ENCODE assay signal across 17 cellular contexts in the genomic region with DNA sequence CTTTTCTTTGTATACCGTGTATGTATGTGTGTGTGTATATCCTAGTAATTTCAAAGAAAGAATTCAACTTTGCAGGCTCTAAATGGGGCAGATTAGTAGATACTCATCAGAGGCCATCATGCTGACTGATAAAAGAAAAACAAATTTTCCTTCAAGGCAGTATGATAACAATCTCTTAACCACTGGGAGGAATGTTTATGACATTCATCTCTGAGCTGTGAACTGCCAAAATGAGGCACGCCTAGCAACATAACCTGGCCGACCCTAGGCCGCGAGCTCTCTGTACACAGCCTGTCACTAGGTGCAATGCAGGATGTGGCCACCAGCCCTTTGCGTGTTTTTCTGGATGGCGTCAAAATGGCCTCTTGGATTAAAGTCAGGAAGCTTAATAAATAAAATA.
DNase-seq lines count a peak whose midpoint lies in the region; ATAC-seq and TF ChIP-seq lines count a peak whose summit lies in the region.
"Had no signal": no experiment of that assay in that cellular context is flagged by ENCODE, and none has a peak within 500 bp of the region (broad histone marks: within the 10 kb centered on the region; RNA-seq: fewer than 3 reads in every experiment).

No MANE protein-coding gene starts in this region.

- no peaks in the 10 kb centered on the region for H3K36me3 Mint-ChIP-seq in activated naive CD4-positive, alpha-beta T cell treated with anti-CD3 and anti-CD28 coated beads for 36 hours (ENCODE audit: low read depth)
- no peaks in the 10 kb centered on the region for H3K36me3 Mint-ChIP-seq in activated naive CD4-positive, alpha-beta T cell treated with anti-CD3 and anti-CD28 coated beads, Interleukin-2, amount 50 U/mL, for 72 hours

- no peaks in the 10 kb centered on the region for H3K4me1 Mint-ChIP-seq in activated naive CD4-positive, alpha-beta T cell treated with anti-CD3 and anti-CD28 coated beads for 36 hours (ENCODE audit: low read depth)

- no peak overlapping the region for H3K23ac ChIP-seq in trophoblast cell (ENCODE audit: low read length)

- H3K4me3 Mint-ChIP-seq in activated naive CD4-positive, alpha-beta T cell treated with anti-CD3 and anti-CD28 coated beads for 36 hours = no peak overlapping the region
- H3K4me3 Mint-ChIP-seq: dendritic cell treated with granulocyte-macrophage colony-stimulating factor and Interleukin-4, amounts not matched to agents 40 ng/mL and 50 ng/mL, for 4 days had no signal

- H2AK5ac ChIP-seq in trophoblast cell (ENCODE audit: low read length) = no peak overlapping the region

- H4K12ac ChIP-seq in trophoblast cell (ENCODE audit: low read depth, low read length) = no peak overlapping the region

- TF ChIP-seq EP300 in upper lobe of left lung (IDR thresholded peaks at IDR 0.05) = no peak

- no peak overlapping the region for H3K9ac ChIP-seq in trophoblast cell (ENCODE audit: low read length)

- no peak for TF ChIP-seq POLR2A in upper lobe of left lung (IDR thresholded peaks at IDR 0.05)

- H3K14ac ChIP-seq in trophoblast cell (ENCODE audit: low read length) = no peak overlapping the region

- no peak overlapping the region for H3K4ac ChIP-seq in trophoblast cell (ENCODE audit: low read depth, low read length)

- H4K91ac ChIP-seq in trophoblast cell (ENCODE audit: low read depth, low read length) = no peak overlapping the region

- H3K18ac ChIP-seq in trophoblast cell (ENCODE audit: low read length) = no peak overlapping the region

- H2BK120ac ChIP-seq in trophoblast cell (ENCODE audit: insufficient read depth, low read length, poor library complexity) = no peak overlapping the region

- TF ChIP-seq CTCF in upper lobe of left lung (IDR thresholded peaks at IDR 0.05) = peak in 2 of 6 experiments; percentile 9 to 20

- no peak overlapping the region for H3K27ac Mint-ChIP-seq in activated naive CD4-positive, alpha-beta T cell treated with anti-CD3 and anti-CD28 coated beads for 36 hours
- H3K27ac Mint-ChIP-seq in activated naive CD4-positive, alpha-beta T cell treated with anti-CD3 and anti-CD28 coated beads, Interleukin-2, amount 50 U/mL, for 72 hours = no peak overlapping the region
- H3K27ac Mint-ChIP-seq: dendritic cell treated with granulocyte-macrophage colony-stimulating factor and Interleukin-4, amounts not matched to agents 40 ng/mL and 50 ng/mL, for 4 days had no signal

- H2BK5ac ChIP-seq in trophoblast cell (ENCODE audit: low read depth, low read length, poor library complexity) = no peak overlapping the region

- DNase-seq in activated naive CD4-positive, alpha-beta T cell treated with anti-CD3 and anti-CD28 coated beads for 36 hours = peak; percentile 7
- DNase-seq in activated naive CD4-positive, alpha-beta T cell treated with anti-CD3 and anti-CD28 coated beads, Interleukin-2, amount 50 U/mL, for 16 hours = no peak
- DNase-seq in T-helper 2 cell (peak in 3 of 5 experiments; percentile 14 to 87 (median 58)), trophoblast cell (peak; percentile 52 to 66), upper lobe of left lung (no peak), NCI-H187 (lab: John Stamatoyannopoulos, UW) (no peak)
- DNase-seq in activated naive CD4-positive, alpha-beta T cell treated with anti-CD3 and anti-CD28 coated beads, Interleukin-2, amount 50 U/mL, for 72 hours (ENCODE audit: low spot score in 2 of 2) = no peak
- DNase-seq: ACHN, aorta, NCI-H226, PC-3, spleen, SW 1271, tibial artery had no signal

- H3K79me2 ChIP-seq in trophoblast cell (ENCODE audit: control insufficient read depth, insufficient read depth, low read length, poor library complexity) = no peaks in the 10 kb centered on the region

- H3K27ac ChIP-seq in trophoblast cell (ENCODE audit: low read depth, low read length) (no peak overlapping the region), upper lobe of left lung (no peak overlapping the region)
- H3K27ac ChIP-seq: spleen, tibial artery had no signal

- intact Hi-C loops in activated naive CD4-positive, alpha-beta T cell treated with anti-CD3 and anti-CD28 coated beads for 36 hours (cut with micrococcal nuclease) = no loop called here

- CTCF ChIA-PET in activated naive CD4-positive, alpha-beta T cell treated with anti-CD3 and anti-CD28 coated beads for 36 hours (lab: Charles Lee) = no interaction called here

- H3K27me3 ChIP-seq in trophoblast cell (ENCODE audit: insufficient read depth, low read length) (no peaks in the 10 kb centered on the region), upper lobe of left lung (no peaks in the 10 kb centered on the region)
- H3K27me3 ChIP-seq: spleen, tibial artery had no signal

- no CpG with 5 or more reads among the region's 7 CpGs for WGBS in trophoblast cell (ENCODE audit: extremely low coverage, insufficient coverage, insufficient read length)
- WGBS in upper lobe of left lung, 2 donors = 71 to 72% methylated on average over 7 of the region's 7 CpGs

- H3K36me3 ChIP-seq in trophoblast cell (ENCODE audit: control insufficient read depth in 1 of 2, insufficient read depth in 2 of 2, low read length in 2 of 2) (peaks cover 30 to 52% of the 10 kb centered on the region in 2 experiments), upper lobe of left lung (peaks cover 2 to 77% (median 46%) of the 10 kb centered on the region in 4 donors)

- peak; percentile 48 to 58 for ATAC-seq in activated naive CD4-positive, alpha-beta T cell treated with anti-CD3 and anti-CD28 coated beads, Interleukin-2, amount 50 U/mL, for 72 hours
- no peak for ATAC-seq in upper lobe of left lung (ENCODE audit: low FRiP score in 2 of 2)
- ATAC-seq in HG03175 (IDR thresholded peaks at IDR 0.05; ENCODE audit: unreplicated experiment) = no peak
- ATAC-seq: PC-3 had no signal

- no peak overlapping the region for H2BK12ac ChIP-seq in trophoblast cell (ENCODE audit: low read length)

- H3K27me3 Mint-ChIP-seq in activated naive CD4-positive, alpha-beta T cell treated with anti-CD3 and anti-CD28 coated beads for 36 hours (ENCODE audit: low read depth) = no peaks in the 10 kb centered on the region
- H3K27me3 Mint-ChIP-seq: dendritic cell treated with granulocyte-macrophage colony-stimulating factor and Interleukin-4, amounts not matched to agents 40 ng/mL and 50 ng/mL, for 4 days had no signal

- H3K4me1 ChIP-seq in trophoblast cell (ENCODE audit: control insufficient read depth in 1 of 2, insufficient read depth in 2 of 2, low read length in 2 of 2) (peaks cover 0 to 2% of the 10 kb centered on the region in 2 experiments), upper lobe of left lung (no peaks in the 10 kb centered on the region)
- H3K4me1 ChIP-seq: spleen, tibial artery had no signal

- H3K79me1 ChIP-seq in trophoblast cell (ENCODE audit: low read length) = no peaks in the 10 kb centered on the region

- no peak overlapping the region for H2AFZ ChIP-seq in trophoblast cell (ENCODE audit: insufficient read depth, low read length, poor library complexity)

- peaks cover 2% of the 10 kb centered on the region for H3K9me3 Mint-ChIP-seq in activated naive CD4-positive, alpha-beta T cell treated with anti-CD3 and anti-CD28 coated beads for 36 hours
- H3K9me3 Mint-ChIP-seq in activated naive CD4-positive, alpha-beta T cell treated with anti-CD3 and anti-CD28 coated beads, Interleukin-2, amount 50 U/mL, for 72 hours = no peaks in the 10 kb centered on the region

- H4K8ac ChIP-seq in trophoblast cell (ENCODE audit: low read depth, low read length) = no peak overlapping the region

- no peaks in the 10 kb centered on the region for H3K9me3 ChIP-seq in trophoblast cell (ENCODE audit: insufficient read depth, low read depth, low read length)
- H3K9me3 ChIP-seq in upper lobe of left lung = no peaks in the 10 kb centered on the region
- H3K9me3 ChIP-seq: spleen, tibial artery had no signal

- no peak overlapping the region for H3K4me2 ChIP-seq in trophoblast cell (ENCODE audit: low read length)

- no peak overlapping the region for H3K4me3 ChIP-seq in trophoblast cell (ENCODE audit: low read depth, low read length)
- no peak overlapping the region for H3K4me3 ChIP-seq in upper lobe of left lung
- H3K4me3 ChIP-seq: lung, spleen, tibial artery had no signal

Comparison
In these comparisons a context has a peak if more than half of its experiments do, and no peak if none do; other contexts are left out.
1. DNase-seq: peak in activated naive CD4-positive, alpha-beta T cell treated with anti-CD3 and anti-CD28 coated beads for 36 hours (single experiment), T-helper 2 cell (3 of 5) and trophoblast cell (2 of 2); none in activated naive CD4-positive, alpha-beta T cell treated with anti-CD3 and anti-CD28 coated beads, Interleukin-2, amount 50 U/mL, for 16 hours (single experiment), activated naive CD4-positive, alpha-beta T cell treated with anti-CD3 and anti-CD28 coated beads, Interleukin-2, amount 50 U/mL, for 72 hours (0 of 2), upper lobe of left lung (0 of 2) and NCI-H187 (0 of 2).
2. ATAC-seq: peak in activated naive CD4-positive, alpha-beta T cell treated with anti-CD3 and anti-CD28 coated beads, Interleukin-2, amount 50 U/mL, for 72 hours (2 of 2); none in upper lobe of left lung (0 of 2) and HG03175 (single experiment).